In the genomic region with DNA sequence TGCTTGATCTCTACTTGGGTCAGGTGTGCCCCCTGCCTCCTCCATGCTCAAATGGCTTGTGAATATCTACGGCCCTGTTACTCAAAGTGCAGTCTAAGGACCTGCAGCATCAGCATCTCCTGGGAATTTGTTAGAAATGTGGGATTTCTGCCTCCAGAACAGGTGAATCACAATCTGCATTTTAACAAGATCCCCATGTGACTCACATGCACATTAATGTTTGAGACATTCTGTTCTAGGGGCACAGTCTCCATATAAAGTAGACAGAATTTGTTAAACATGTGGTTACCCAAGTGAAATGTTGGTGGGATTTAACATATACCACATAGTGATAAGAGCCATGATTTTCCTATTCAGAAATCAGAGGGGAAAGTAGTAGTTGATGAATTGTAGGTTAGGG, we compare ENCODE assay signal across 23 cellular contexts.
"Had no signal": no experiment of that assay in that cellular context is flagged by ENCODE, and none has a peak within 500 bp of the region (broad histone marks: within the 10 kb centered on the region; RNA-seq: fewer than 3 reads in every experiment).

No MANE protein-coding gene starts in this region.

- DNase-seq: activated CD4-positive, alpha-beta memory T cell treated with anti-CD3 and anti-CD28 coated beads, Interleukin-2, amount 10 ng/mL, durations not matched to agents 7 days and 5 days; activated CD4-positive, alpha-beta T cell treated with anti-CD3 and anti-CD28 coated beads, Interleukin-2, amount 10 ng/mL, durations not matched to agents 24 days and 14 days; activated gamma-delta T cell; activated naive CD4-positive, alpha-beta T cell treated with anti-CD3 and anti-CD28 coated beads, Interleukin-2, amount 50 U/mL, for 16 hours; activated naive CD8-positive, alpha-beta T cell treated with anti-CD3 and anti-CD28 coated beads, Interleukin-2, amount 50 U/mL, for 24 hours; anterior cingulate cortex; brain microvascular endothelial cell; effector memory CD4-positive, alpha-beta T cell; heart left ventricle; islet precursor cell; left colon; naive B cell; occipital lobe; sigmoid colon; stimulated activated CD4-positive, alpha-beta T cell treated with anti-CD3 and anti-CD28 coated beads, Interleukin-2, amount 100 ng/mL, for 48 hours; stimulated activated CD8-positive, alpha-beta memory T cell treated with anti-CD3 and anti-CD28 coated beads, Interleukin-4, amount 100 ng/mL, for 48 hours; stimulated activated naive B cell treated with anti-CD40 and anti-IgM and Interleukin-4, amounts not matched to agents 10 μg/mL and 1 μg/mL and 100 μg/mL, for 72 hours; T-helper 17 cell; transverse colon; uterus had no signal

- H3K36me3 ChIP-seq: brain microvascular endothelial cell, heart left ventricle, transverse colon, uterus had no signal

- H3K27ac Mint-ChIP-seq: activated CD4-positive, alpha-beta memory T cell treated with anti-CD3 and anti-CD28 coated beads, Interleukin-2, amount 10 ng/mL, durations not matched to agents 7 days and 5 days; activated CD4-positive, alpha-beta T cell treated with anti-CD3 and anti-CD28 coated beads, Interleukin-2, amount 10 ng/mL, durations not matched to agents 24 days and 14 days; activated naive CD8-positive, alpha-beta T cell treated with anti-CD3 and anti-CD28 coated beads, Interleukin-2, amount 50 U/mL, for 24 hours; activated T-helper 1 cell treated with anti-CD3 and anti-CD28 coated beads, Interleukin-12 subunit alpha, Interleukin-12 subunit beta, Interleukin-2, Interleukin-4 antibody, amounts not matched to agents 30 ng/mL and 10 ng/mL and 1 ng/mL, durations not matched to agents 14 hours and 24 hours and 36 hours; naive B cell; stimulated activated naive B cell treated with anti-CD40 and anti-IgM and Interleukin-4, amounts not matched to agents 10 μg/mL and 1 μg/mL and 100 μg/mL, for 72 hours; T-helper 17 cell had no signal

- H3K4me1 Mint-ChIP-seq: activated CD4-positive, alpha-beta memory T cell treated with anti-CD3 and anti-CD28 coated beads, Interleukin-2, amount 10 ng/mL, durations not matched to agents 7 days and 5 days; activated CD4-positive, alpha-beta T cell treated with anti-CD3 and anti-CD28 coated beads, Interleukin-2, amount 10 ng/mL, durations not matched to agents 24 days and 14 days; activated naive CD8-positive, alpha-beta T cell treated with anti-CD3 and anti-CD28 coated beads, Interleukin-2, amount 50 U/mL, for 24 hours; central memory CD8-positive, alpha-beta T cell; naive B cell; stimulated activated naive B cell treated with anti-CD40 and anti-IgM and Interleukin-4, amounts not matched to agents 10 μg/mL and 1 μg/mL and 100 μg/mL, for 72 hours; T-helper 17 cell had no signal

- H3K27me3 Mint-ChIP-seq: activated CD4-positive, alpha-beta T cell treated with anti-CD3 and anti-CD28 coated beads, Interleukin-2, amount 10 ng/mL, durations not matched to agents 24 days and 14 days had no signal

- H3K4me3 Mint-ChIP-seq: activated CD4-positive, alpha-beta memory T cell treated with anti-CD3 and anti-CD28 coated beads, Interleukin-2, amount 10 ng/mL, durations not matched to agents 7 days and 5 days; activated CD4-positive, alpha-beta T cell treated with anti-CD3 and anti-CD28 coated beads, Interleukin-2, amount 10 ng/mL, durations not matched to agents 24 days and 14 days; activated naive CD8-positive, alpha-beta T cell treated with anti-CD3 and anti-CD28 coated beads, Interleukin-2, amount 50 U/mL, for 24 hours; activated T-helper 1 cell treated with anti-CD3 and anti-CD28 coated beads, Interleukin-12 subunit alpha, Interleukin-12 subunit beta, Interleukin-2, Interleukin-4 antibody, amounts not matched to agents 30 ng/mL and 10 ng/mL and 1 ng/mL, durations not matched to agents 14 hours and 24 hours and 36 hours; central memory CD8-positive, alpha-beta T cell; naive B cell; stimulated activated naive B cell treated with anti-CD40 and anti-IgM and Interleukin-4, amounts not matched to agents 10 μg/mL and 1 μg/mL and 100 μg/mL, for 72 hours; T-helper 17 cell had no signal

- H3K9me3 Mint-ChIP-seq: activated CD4-positive, alpha-beta memory T cell treated with anti-CD3 and anti-CD28 coated beads, Interleukin-2, amount 10 ng/mL, durations not matched to agents 7 days and 5 days; activated naive CD8-positive, alpha-beta T cell treated with anti-CD3 and anti-CD28 coated beads, Interleukin-2, amount 50 U/mL, for 24 hours; activated T-helper 1 cell treated with anti-CD3 and anti-CD28 coated beads, Interleukin-12 subunit alpha, Interleukin-12 subunit beta, Interleukin-2, Interleukin-4 antibody, amounts not matched to agents 30 ng/mL and 10 ng/mL and 1 ng/mL, durations not matched to agents 14 hours and 24 hours and 36 hours had no signal

- H3K4me1 ChIP-seq: transverse colon, uterus had no signal

- H3K4me3 ChIP-seq: heart left ventricle, sigmoid colon, transverse colon, uterus had no signal

- ATAC-seq: activated CD4-positive, CD25-positive, alpha-beta regulatory T cell treated with anti-CD3 and anti-CD28 coated beads, Interleukin-2, amount 50 U/mL, for 24 hours; activated naive CD8-positive, alpha-beta T cell treated with anti-CD3 and anti-CD28 coated beads, Interleukin-2, amount 50 U/mL, for 24 hours; heart left ventricle; left colon; stimulated activated naive B cell treated with anti-CD40 and anti-IgM and Interleukin-4, amounts not matched to agents 10 μg/mL and 1 μg/mL and 100 μg/mL, for 72 hours; T-helper 17 cell had no signal

- H3K27me3 ChIP-seq: brain microvascular endothelial cell, heart left ventricle, sigmoid colon, transverse colon, uterus had no signal

- H3K9me3 ChIP-seq: sigmoid colon, transverse colon, uterus had no signal

- H3K27ac ChIP-seq: brain microvascular endothelial cell, heart left ventricle, sigmoid colon, transverse colon, uterus had no signal
